1 cellular context compared by ENCODE assay signal in the genomic region with DNA sequence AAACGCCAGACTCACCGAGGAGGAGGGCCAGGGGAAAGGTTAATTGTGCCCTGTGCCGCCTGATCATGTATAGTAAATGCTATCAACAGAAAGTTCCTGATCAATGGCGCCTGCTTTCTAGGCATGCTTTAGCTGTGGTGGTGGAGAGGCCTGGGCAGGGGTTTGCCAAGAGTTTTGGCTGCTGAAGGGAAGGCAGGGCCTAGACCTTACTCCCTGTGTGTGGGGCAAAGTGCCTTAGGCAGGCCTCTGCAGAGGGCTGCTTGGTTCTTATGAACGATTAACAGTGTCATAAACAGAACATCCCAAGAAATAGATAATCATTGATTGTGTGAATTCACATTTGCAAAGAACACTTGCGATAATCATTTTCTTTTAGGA.
TF ChIP-seq lines count a peak whose summit lies in the region.

No MANE protein-coding gene starts in this region.

TF ChIP-seq in GM23338, 12 proteins besides CTCF, POLR2A, EP300 and RAD21:
- TF ChIP-seq EZH2phosphoT487 (IDR thresholded peaks at IDR 0.05; ENCODE audit: unreplicated experiment): no peak
- TF ChIP-seq, protein P1, sequence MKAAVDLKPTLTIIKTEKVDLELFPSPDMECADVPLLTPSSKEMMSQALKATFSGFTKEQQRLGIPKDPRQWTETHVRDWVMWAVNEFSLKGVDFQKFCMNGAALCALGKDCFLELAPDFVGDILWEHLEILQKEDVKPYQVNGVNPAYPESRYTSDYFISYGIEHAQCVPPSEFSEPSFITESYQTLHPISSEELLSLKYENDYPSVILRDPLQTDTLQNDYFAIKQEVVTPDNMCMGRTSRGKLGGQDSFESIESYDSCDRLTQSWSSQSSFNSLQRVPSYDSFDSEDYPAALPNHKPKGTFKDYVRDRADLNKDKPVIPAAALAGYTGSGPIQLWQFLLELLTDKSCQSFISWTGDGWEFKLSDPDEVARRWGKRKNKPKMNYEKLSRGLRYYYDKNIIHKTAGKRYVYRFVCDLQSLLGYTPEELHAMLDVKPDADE (IDR thresholded peaks at IDR 0.05): no peak
- TF ChIP-seq STAT1 (IDR thresholded peaks at IDR 0.05; ENCODE audit: unreplicated experiment): no peak
- no peak for TF ChIP-seq CREB1 (CRISPR knock-in tag; IDR thresholded peaks at IDR 0.05; ENCODE audit: low read depth)
- TF ChIP-seq NANOG (IDR thresholded peaks at IDR 0.05; ENCODE audit: borderline replicate concordance): no peak
- TF ChIP-seq, protein P2, sequence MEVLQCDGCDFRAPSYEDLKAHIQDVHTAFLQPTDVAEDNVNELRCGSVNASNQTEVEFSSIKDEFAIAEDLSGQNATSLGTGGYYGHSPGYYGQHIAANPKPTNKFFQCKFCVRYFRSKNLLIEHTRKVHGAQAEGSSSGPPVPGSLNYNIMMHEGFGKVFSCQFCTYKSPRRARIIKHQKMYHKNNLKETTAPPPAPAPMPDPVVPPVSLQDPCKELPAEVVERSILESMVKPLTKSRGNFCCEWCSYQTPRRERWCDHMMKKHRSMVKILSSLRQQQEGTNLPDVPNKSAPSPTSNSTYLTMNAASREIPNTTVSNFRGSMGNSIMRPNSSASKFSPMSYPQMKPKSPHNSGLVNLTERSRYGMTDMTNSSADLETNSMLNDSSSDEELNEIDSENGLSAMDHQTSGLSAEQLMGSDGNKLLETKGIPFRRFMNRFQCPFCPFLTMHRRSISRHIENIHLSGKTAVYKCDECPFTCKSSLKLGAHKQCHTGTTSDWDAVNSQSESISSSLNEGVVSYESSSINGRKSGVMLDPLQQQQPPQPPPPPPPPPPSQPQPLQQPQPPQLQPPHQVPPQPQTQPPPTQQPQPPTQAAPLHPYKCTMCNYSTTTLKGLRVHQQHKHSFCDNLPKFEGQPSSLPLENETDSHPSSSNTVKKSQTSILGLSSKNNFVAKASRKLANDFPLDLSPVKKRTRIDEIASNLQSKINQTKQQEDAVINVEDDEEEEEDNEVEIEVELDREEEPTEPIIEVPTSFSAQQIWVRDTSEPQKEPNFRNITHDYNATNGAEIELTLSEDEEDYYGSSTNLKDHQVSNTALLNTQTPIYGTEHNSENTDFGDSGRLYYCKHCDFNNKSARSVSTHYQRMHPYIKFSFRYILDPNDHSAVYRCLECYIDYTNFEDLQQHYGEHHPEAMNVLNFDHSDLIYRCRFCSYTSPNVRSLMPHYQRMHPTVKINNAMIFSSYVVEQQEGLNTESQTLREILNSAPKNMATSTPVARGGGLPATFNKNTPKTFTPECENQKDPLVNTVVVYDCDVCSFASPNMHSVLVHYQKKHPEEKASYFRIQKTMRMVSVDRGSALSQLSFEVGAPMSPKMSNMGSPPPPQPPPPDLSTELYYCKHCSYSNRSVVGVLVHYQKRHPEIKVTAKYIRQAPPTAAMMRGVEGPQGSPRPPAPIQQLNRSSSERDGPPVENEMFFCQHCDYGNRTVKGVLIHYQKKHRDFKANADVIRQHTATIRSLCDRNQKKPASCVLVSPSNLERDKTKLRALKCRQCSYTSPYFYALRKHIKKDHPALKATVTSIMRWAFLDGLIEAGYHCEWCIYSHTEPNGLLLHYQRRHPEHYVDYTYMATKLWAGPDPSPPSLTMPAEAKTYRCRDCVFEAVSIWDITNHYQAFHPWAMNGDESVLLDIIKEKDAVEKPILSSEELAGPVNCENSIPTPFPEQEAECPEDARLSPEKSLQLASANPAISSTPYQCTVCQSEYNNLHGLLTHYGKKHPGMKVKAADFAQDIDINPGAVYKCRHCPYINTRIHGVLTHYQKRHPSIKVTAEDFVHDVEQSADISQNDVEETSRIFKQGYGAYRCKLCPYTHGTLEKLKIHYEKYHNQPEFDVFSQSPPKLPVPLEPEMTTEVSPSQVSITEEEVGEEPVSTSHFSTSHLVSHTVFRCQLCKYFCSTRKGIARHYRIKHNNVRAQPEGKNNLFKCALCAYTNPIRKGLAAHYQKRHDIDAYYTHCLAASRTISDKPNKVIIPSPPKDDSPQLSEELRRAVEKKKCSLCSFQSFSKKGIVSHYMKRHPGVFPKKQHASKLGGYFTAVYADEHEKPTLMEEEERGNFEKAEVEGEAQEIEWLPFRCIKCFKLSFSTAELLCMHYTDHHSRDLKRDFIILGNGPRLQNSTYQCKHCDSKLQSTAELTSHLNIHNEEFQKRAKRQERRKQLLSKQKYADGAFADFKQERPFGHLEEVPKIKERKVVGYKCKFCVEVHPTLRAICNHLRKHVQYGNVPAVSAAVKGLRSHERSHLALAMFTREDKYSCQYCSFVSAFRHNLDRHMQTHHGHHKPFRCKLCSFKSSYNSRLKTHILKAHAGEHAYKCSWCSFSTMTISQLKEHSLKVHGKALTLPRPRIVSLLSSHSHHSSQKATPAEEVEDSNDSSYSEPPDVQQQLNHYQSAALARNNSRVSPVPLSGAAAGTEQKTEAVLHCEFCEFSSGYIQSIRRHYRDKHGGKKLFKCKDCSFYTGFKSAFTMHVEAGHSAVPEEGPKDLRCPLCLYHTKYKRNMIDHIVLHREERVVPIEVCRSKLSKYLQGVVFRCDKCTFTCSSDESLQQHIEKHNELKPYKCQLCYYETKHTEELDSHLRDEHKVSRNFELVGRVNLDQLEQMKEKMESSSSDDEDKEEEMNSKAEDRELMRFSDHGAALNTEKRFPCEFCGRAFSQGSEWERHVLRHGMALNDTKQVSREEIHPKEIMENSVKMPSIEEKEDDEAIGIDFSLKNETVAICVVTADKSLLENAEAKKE (CRISPR knock-in tag; IDR thresholded peaks at IDR 0.05): no peak
- TF ChIP-seq EZH2 (IDR thresholded peaks at IDR 0.05; ENCODE audit: low read depth, unreplicated experiment): no peak
- no peak for TF ChIP-seq ZNF114 (CRISPR knock-in tag; IDR thresholded peaks at IDR 0.05)
- TF ChIP-seq, protein P3, sequence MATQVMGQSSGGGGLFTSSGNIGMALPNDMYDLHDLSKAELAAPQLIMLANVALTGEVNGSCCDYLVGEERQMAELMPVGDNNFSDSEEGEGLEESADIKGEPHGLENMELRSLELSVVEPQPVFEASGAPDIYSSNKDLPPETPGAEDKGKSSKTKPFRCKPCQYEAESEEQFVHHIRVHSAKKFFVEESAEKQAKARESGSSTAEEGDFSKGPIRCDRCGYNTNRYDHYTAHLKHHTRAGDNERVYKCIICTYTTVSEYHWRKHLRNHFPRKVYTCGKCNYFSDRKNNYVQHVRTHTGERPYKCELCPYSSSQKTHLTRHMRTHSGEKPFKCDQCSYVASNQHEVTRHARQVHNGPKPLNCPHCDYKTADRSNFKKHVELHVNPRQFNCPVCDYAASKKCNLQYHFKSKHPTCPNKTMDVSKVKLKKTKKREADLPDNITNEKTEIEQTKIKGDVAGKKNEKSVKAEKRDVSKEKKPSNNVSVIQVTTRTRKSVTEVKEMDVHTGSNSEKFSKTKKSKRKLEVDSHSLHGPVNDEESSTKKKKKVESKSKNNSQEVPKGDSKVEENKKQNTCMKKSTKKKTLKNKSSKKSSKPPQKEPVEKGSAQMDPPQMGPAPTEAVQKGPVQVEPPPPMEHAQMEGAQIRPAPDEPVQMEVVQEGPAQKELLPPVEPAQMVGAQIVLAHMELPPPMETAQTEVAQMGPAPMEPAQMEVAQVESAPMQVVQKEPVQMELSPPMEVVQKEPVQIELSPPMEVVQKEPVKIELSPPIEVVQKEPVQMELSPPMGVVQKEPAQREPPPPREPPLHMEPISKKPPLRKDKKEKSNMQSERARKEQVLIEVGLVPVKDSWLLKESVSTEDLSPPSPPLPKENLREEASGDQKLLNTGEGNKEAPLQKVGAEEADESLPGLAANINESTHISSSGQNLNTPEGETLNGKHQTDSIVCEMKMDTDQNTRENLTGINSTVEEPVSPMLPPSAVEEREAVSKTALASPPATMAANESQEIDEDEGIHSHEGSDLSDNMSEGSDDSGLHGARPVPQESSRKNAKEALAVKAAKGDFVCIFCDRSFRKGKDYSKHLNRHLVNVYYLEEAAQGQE (IDR thresholded peaks at IDR 0.05; ENCODE audit: unreplicated experiment): no peak
- no peak for TF ChIP-seq JUNB (IDR thresholded peaks at IDR 0.05; ENCODE audit: unreplicated experiment)
- TF ChIP-seq POLR2AphosphoS5 (IDR thresholded peaks at IDR 0.05; ENCODE audit: low read depth): no peak
- no peak for TF ChIP-seq ZNF331 (CRISPR knock-in tag; IDR thresholded peaks at IDR 0.05; ENCODE audit: low read depth)
